In the genomic region with DNA sequence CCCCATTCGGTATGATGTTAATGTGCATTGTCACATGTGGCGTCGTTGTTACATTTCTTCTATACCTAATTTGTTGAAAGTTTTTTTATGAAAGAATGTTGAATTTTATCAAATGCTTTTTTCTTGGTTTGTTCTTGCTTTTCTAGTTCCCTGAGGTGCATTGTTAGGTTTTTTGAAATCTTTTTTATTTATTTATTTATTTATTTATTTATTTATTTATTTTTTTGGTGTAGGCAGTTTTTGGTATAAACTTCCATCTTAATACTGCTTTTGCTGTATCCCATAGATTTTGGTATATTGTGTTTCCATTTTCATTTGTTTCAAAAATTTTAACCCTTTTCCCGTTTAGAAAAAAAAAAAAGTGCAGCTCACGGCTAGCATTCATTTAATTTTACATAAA, we compare ENCODE assay signal across 32 cellular contexts.
"Had no signal": no experiment of that assay in that cellular context is flagged by ENCODE, and none has a peak within 500 bp of the region (broad histone marks: within the 10 kb centered on the region; RNA-seq: fewer than 3 reads in every experiment).

No MANE protein-coding gene starts in this region.

- FAIRE-seq: astrocyte had no signal

- H3K36me3 ChIP-seq: adrenal gland, brain microvascular endothelial cell, breast epithelium had no signal

- ATAC-seq: activated CD8-positive, alpha-beta T cell treated with anti-CD3 and anti-CD28 coated beads for 36 hours; activated naive CD4-positive, alpha-beta T cell treated with anti-CD3 and anti-CD28 coated beads, Interleukin-2, amount 50 U/mL, for 72 hours; activated T-cell treated with anti-CD3 and anti-CD28 coated beads, Interleukin-2, amount 50 U/mL, for 4 hours; activated T-cell treated with anti-CD3 and anti-CD28 coated beads, Interleukin-2, amount 50 U/mL, for 72 hours; activated T-helper 17 cell treated with anti-CD3 and anti-CD28 coated beads, Interleukin-2, amount 50 U/mL, for 72 hours; body of pancreas had no signal

- H3K27me3 ChIP-seq: adrenal gland, body of pancreas, brain microvascular endothelial cell, breast epithelium had no signal

- H3K27ac ChIP-seq: adrenal gland, body of pancreas, brain microvascular endothelial cell, breast epithelium, VCaP had no signal

- H3K4me1 ChIP-seq: adrenal gland, body of pancreas, breast epithelium had no signal

- DNase-seq: activated B cell treated with CpG ODN at 0.5 μM for 24 hours; activated CD4-positive, alpha-beta memory T cell treated with anti-CD3 and anti-CD28 coated beads for 36 hours; activated CD4-positive, alpha-beta T cell treated with anti-CD3 and anti-CD28 coated beads for 4 hours; activated CD4-positive, alpha-beta T cell treated with anti-CD3 and anti-CD28 coated beads, Interleukin-2, amount 10 ng/mL, durations not matched to agents 24 days and 14 days; activated CD4-positive, alpha-beta T cell treated with anti-CD3 and anti-CD28 coated beads, Interleukin-2, amount 50 U/mL, for 1 hour; activated CD4-positive, alpha-beta T cell treated with anti-CD3 and anti-CD28 coated beads, Interleukin-2, amount 50 U/mL, for 4 hours; activated CD4-positive, CD25-positive, alpha-beta regulatory T cell treated with anti-CD3 and anti-CD28 coated beads, Interleukin-2, amount 50 U/mL, for 72 hours; activated CD8-positive, alpha-beta memory T cell treated with anti-CD3 and anti-CD28 coated beads, Interleukin-2, amount 50 U/mL, for 4 hours; activated CD8-positive, alpha-beta T cell treated with anti-CD3 and anti-CD28 coated beads for 36 hours; activated effector memory CD4-positive, alpha-beta T cell treated with anti-CD3 and anti-CD28 coated beads, Interleukin-2, amount 50 U/mL, for 16 hours; activated gamma-delta T cell treated with Interleukin-2 at 50 U/mL for 16 hours; activated naive CD4-positive, alpha-beta T cell; activated naive CD4-positive, alpha-beta T cell treated with anti-CD3 and anti-CD28 coated beads for 36 hours; activated naive CD4-positive, alpha-beta T cell treated with anti-CD3 and anti-CD28 coated beads, Interleukin-2, amount 50 U/mL, for 16 hours; activated naive CD8-positive, alpha-beta T cell treated with anti-CD3 and anti-CD28 coated beads for 36 hours; activated T-cell treated with anti-CD3 and anti-CD28 coated beads for 4 hours; activated T-cell treated with anti-CD3 and anti-CD28 coated beads, Interleukin-2, amount 50 U/mL, for 1 hour; activated T-cell treated with anti-CD3 and anti-CD28 coated beads, Interleukin-2, amount 50 U/mL, for 4 hours; activated T-cell treated with anti-CD3 and anti-CD28 coated beads, Interleukin-2, amount 50 U/mL, for 72 hours; adrenal gland; amniotic stem cell; aorta; body of pancreas; brain microvascular endothelial cell; central memory CD4-positive, alpha-beta T cell; T-helper 2 cell; T-helper 9 cell had no signal

- H3K4me3 ChIP-seq: adrenal gland, body of pancreas, breast epithelium had no signal
